8 cellular contexts compared by ENCODE assay signal in genomic region chr1:29793101-29793546, GRCh38.
DNase-seq lines count a peak whose midpoint lies in the region; ATAC-seq, FAIRE-seq and TF ChIP-seq lines count a peak whose summit lies in the region.

No MANE protein-coding gene starts in this region.

- DNase-seq in NCI-H1694 (lab: John Stamatoyannopoulos, UW) (peak; percentile 83), GM12878 (ENCODE audit: low read depth, low spot score) (no peak), hypothalamus (lab: John Stamatoyannopoulos, UW) (peak in 44 of 51 donors; percentile 5 to 85 (median 56)), gastrocnemius medialis (peak; percentile 38 to 65)
- no peak for DNase-seq in effector CD4-positive, alpha-beta T cell

- TF ChIP-seq POLR2A in GM12878 (IDR thresholded peaks at IDR 0.05; ENCODE audit: low read depth, low read length) (no peak), gastrocnemius medialis (IDR thresholded peaks at IDR 0.05) (no peak)

- intact Hi-C loops in GM12878 (cut with micrococcal nuclease; ENCODE audit: unreplicated experiment), result loop anchor here (2.0 kb wide), 1 partner anchor 916 kb away; no protein-coding TSS in a partner anchor
- intact Hi-C loops in gastrocnemius medialis (cut with DNase I; ENCODE audit: low total_unique reads), result loop anchor here (2.0 to 10.0 kb wide), 2 partner anchors 292 to 916 kb away; no protein-coding TSS in a partner anchor

- H3K79me2 ChIP-seq in SU-DHL-6 (ENCODE audit: insufficient read depth, low read length) (no peaks in the 10 kb centered on the region), GM12878 (ENCODE audit: control insufficient read depth, insufficient read depth, low read length) (no peaks in the 10 kb centered on the region)

- RAD21 ChIA-PET in GM12878 (lab: Charles Lee; ENCODE audit: unreplicated experiment), result interaction anchor here (1.1 to 1.2 kb wide), 2 partner anchors 587 to 915 kb away, joined by 7 to 8 read pairs; no protein-coding TSS in a partner anchor

- H3K4me2 ChIP-seq in SU-DHL-6 (ENCODE audit: low read depth, low read length, poor library complexity, severe bottlenecking), result no peak overlapping the region
- no peak overlapping the region for H3K4me2 ChIP-seq in GM12878 (ENCODE audit: control insufficient read depth, insufficient read depth)

- no peaks in the 10 kb centered on the region for H3F3A ChIP-seq in SU-DHL-6 (ENCODE audit: insufficient read depth)

- peak; percentile 90 for TF ChIP-seq CTCF in GM12873 (IDR thresholded peaks at IDR 0.05; ENCODE audit: insufficient read depth, low read depth, low read length, missing control alignments)
- TF ChIP-seq CTCF in SU-DHL-6 (IDR thresholded peaks at IDR 0.05; ENCODE audit: insufficient read depth, low read length, poor library complexity, severe bottlenecking), result peak; percentile 65
- peak; percentile 78 to 82 (median 80) for TF ChIP-seq CTCF in GM12878 (IDR thresholded peaks at IDR 0.05 in 2 of 3, conservative IDR thresholded peaks at IDR 0.05 in 1 of 3; ENCODE audit: control insufficient read depth in 2 of 3, extremely low read depth in 1 of 3, insufficient read depth in 1 of 3, low read depth in 3 of 3, low read length in 3 of 3)
- peak in 4 of 5 experiments; percentile 31 to 76 (median 68) for TF ChIP-seq CTCF in gastrocnemius medialis (IDR thresholded peaks at IDR 0.05 in 4 of 5, conservative IDR thresholded peaks at IDR 0.05 in 1 of 5)

- H3K27ac ChIP-seq in SU-DHL-6 (ENCODE audit: low read depth, low read length), result no peak overlapping the region
- H3K27ac ChIP-seq in GM12878 (ENCODE audit: control insufficient read depth, insufficient read depth), result no peak overlapping the region
- H3K27ac ChIP-seq in gastrocnemius medialis, result no peak overlapping the region

- H3K4me1 ChIP-seq in GM12878 (ENCODE audit: control insufficient read depth, insufficient read depth, low read length), result no peaks in the 10 kb centered on the region
- no peaks in the 10 kb centered on the region for H3K4me1 ChIP-seq in gastrocnemius medialis

- in situ Hi-C loops in GM12878 (cut with MboI) (no loop called here), gastrocnemius medialis (cut with MboI; ENCODE audit: low sequenced_read_pairs in 4 of 4) (loop anchor here in 3 of 4 donors (10.0 to 25.0 kb wide), 3 partner anchors 292 to 894 kb away; no protein-coding TSS in a partner anchor)

- H3K27me3 ChIP-seq in SU-DHL-6 (ENCODE audit: low read length), result no peaks in the 10 kb centered on the region
- H3K27me3 ChIP-seq in GM12878 (replicated peaks in 1 of 2; ENCODE audit: control insufficient read depth in 2 of 2, insufficient read depth in 2 of 2, low read length in 1 of 2), result no peaks in the 10 kb centered on the region
- no peaks in the 10 kb centered on the region for H3K27me3 ChIP-seq in gastrocnemius medialis

- peak; percentile 83 for TF ChIP-seq RAD21 in GM12878 (IDR thresholded peaks at IDR 0.05; ENCODE audit: insufficient read depth, low read depth, low read length)

- BruUV-seq in GM12878 (replicated peaks; lab: Mats Ljungman, UMichigan), result no TSS peak

- CTCF ChIA-PET in GM12878 (lab: Yijun Ruan, JAX), result interaction anchor here (0.7 to 2.7 kb wide), 13 partner anchors 10 to 1008 kb away, joined by 3 to 17 read pairs (median 3); no protein-coding TSS in a partner anchor

- WGBS in GM12878 (ENCODE audit: insufficient coverage, insufficient replicate concordance, low lambda C conversion rate, missing lambda C conversion rate), result 6% methylated on average over 8 of the region's 8 CpGs

- H4K20me1 ChIP-seq in SU-DHL-6 (ENCODE audit: low read depth, low read length) (no peaks in the 10 kb centered on the region), GM12878 (ENCODE audit: control insufficient read depth, insufficient read depth) (no peaks in the 10 kb centered on the region)

- SMC1A ChIA-PET in GM12878 (lab: Charles Lee; ENCODE audit: uncharacterized antibody, unreplicated experiment), result interaction anchor here (1.1 kb wide), 1 partner anchor 587 kb away, joined by 6 read pairs; no protein-coding TSS in a partner anchor

- H3K9ac ChIP-seq in SU-DHL-6 (ENCODE audit: low read length) (no peak overlapping the region), GM12878 (ENCODE audit: control insufficient read depth, insufficient read depth, low read length) (no peak overlapping the region)

- peak; percentile 86 for ATAC-seq in GM12878
- ATAC-seq in gastrocnemius medialis, result peak; percentile 36 to 88
- ATAC-seq in HG03457 (IDR thresholded peaks at IDR 0.05; ENCODE audit: unreplicated experiment), result no peak

- POLR2A ChIA-PET in GM12878 (lab: Charles Lee), result no interaction called here

- no peak for TF ChIP-seq EP300 in GM12878 (IDR thresholded peaks at IDR 0.05; ENCODE audit: borderline replicate concordance in 1 of 2, control insufficient read depth in 1 of 2, low read depth in 2 of 2, low read length in 2 of 2)

- H3K9me2 ChIP-seq in SU-DHL-6 (replicated peaks; ENCODE audit: insufficient read depth, low read length), result no peaks in the 10 kb centered on the region

- FAIRE-seq in GM12878 (lab: Jason Lieb, UNC), result peak; percentile 75

- H2AFZ ChIP-seq in SU-DHL-6 (ENCODE audit: low read depth, low read length, severe bottlenecking), result no peak overlapping the region
- H2AFZ ChIP-seq in GM12878 (ENCODE audit: control insufficient read depth, low read depth, low read length), result no peak overlapping the region

- no peak overlapping the region for H3K4me3 ChIP-seq in SU-DHL-6 (ENCODE audit: insufficient read depth, low read length, poor library complexity, severe bottlenecking)
- no peak overlapping the region for H3K4me3 ChIP-seq in GM12878
- H3K4me3 ChIP-seq in gastrocnemius medialis, result no peak overlapping the region

- H3K36me3 ChIP-seq in SU-DHL-6 (ENCODE audit: low read length) (no peaks in the 10 kb centered on the region), GM12878 (ENCODE audit: control insufficient read depth in 2 of 2, insufficient read depth in 2 of 2, low read length in 1 of 2) (no peaks in the 10 kb centered on the region), gastrocnemius medialis (no peaks in the 10 kb centered on the region)

- H3K9me3 ChIP-seq in SU-DHL-6 (ENCODE audit: insufficient read depth, low read length) (no peaks in the 10 kb centered on the region), GM12878 (replicated peaks; ENCODE audit: control insufficient read depth, insufficient read depth, low read length) (no peaks in the 10 kb centered on the region; the same call in 2 of the 3 replicates), gastrocnemius medialis (no peaks in the 10 kb centered on the region)

TF ChIP-seq in GM12878, 131 proteins besides CTCF, POLR2A, EP300 and RAD21:
- TF ChIP-seq NFYA (IDR thresholded peaks at IDR 0.05; ENCODE audit: borderline replicate concordance, low read depth, low read length) (no peak), SMC3 (IDR thresholded peaks at IDR 0.05; ENCODE audit: borderline replicate concordance, low read length) (peak; percentile 71), CEBPB (IDR thresholded peaks at IDR 0.05; ENCODE audit: borderline replicate concordance in 1 of 2, low read depth in 2 of 2, low read length in 2 of 2) (peak in 1 of 2 experiments; percentile 80; a peak in 1 of 4 replicates)
TF ChIP-seq in GM12878: peak in this region for 2.

Comparison
In these comparisons a context has a peak if more than half of its experiments do, and no peak if none do; other contexts are left out.
1. DNase-seq: peak in NCI-H1694 (single experiment), hypothalamus (44 of 51) and gastrocnemius medialis (2 of 2); none in GM12878 (single experiment) and effector CD4-positive, alpha-beta T cell (single experiment).
2. Peak in every context shown above with its lines, with median percentiles within 50 percentile points of each other: CTCF ChIP-seq.